In the genomic region with DNA sequence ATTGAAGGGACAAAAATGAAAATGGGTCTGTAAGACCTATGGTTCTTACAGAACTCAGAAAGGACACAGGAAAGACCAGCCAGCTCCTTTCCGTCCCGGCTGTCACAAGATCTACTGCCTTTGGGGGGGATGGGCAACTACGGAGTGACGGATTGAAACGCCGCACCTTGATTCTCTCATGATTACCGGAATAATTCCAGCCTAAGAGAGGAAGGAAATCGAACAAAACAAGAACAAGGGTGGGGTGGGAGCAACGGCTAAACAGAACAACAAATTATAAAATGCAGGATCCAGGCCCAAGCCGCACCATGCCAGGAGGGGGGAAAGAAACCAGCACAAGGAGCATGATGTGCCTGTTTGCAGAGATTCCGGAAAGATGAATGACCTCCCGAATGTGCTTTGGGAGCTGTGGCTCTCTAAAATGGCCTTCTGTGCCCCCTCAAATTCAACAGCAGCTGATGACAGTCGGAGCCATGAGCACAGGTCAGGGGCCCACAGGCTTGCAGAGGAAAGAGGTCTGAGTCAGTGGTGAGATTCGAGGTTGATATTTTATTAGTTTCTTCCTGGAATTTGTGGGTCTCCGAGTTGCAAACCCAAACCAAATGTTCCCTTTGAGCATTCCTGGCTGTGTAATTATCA, we compare ENCODE assay signal across 21 cellular contexts.
"Had no signal": no experiment of that assay in that cellular context is flagged by ENCODE, and none has a peak within 500 bp of the region (broad histone marks: within the 10 kb centered on the region; RNA-seq: fewer than 3 reads in every experiment).

No MANE protein-coding gene starts in this region.

- DNase-seq: activated CD4-positive, alpha-beta T cell treated with anti-CD3 and anti-CD28 coated beads, Interleukin-2, amount 50 U/mL, for 1 hour; activated CD4-positive, CD25-positive, alpha-beta regulatory T cell; activated effector memory CD4-positive, alpha-beta T cell treated with anti-CD3 and anti-CD28 coated beads, Interleukin-2, amount 50 U/mL, for 16 hours; activated T-cell treated with anti-CD3 and anti-CD28 coated beads, Interleukin-2, amount 50 U/mL, for 24 hours; amniotic stem cell; cerebellar nuclear complex; erythroblast; islet precursor cell; mammary epithelial cell; natural killer cell; occipital lobe; stimulated activated CD4-positive, alpha-beta T cell treated with anti-CD3 and anti-CD28 coated beads, Interleukin-15, amount 100 ng/mL, for 24 hours; stimulated activated CD4-positive, alpha-beta T cell treated with anti-CD3 and anti-CD28 coated beads, Interleukin-4, amount 100 ng/mL, for 24 hours; testis had no signal

- H3K27ac Mint-ChIP-seq: activated naive CD4-positive, alpha-beta T cell treated with anti-CD3 and anti-CD28 coated beads, Interleukin-2, amount 50 U/mL, for 72 hours; activated T-cell treated with anti-CD3 and anti-CD28 coated beads, Interleukin-2, amount 50 U/mL, for 24 hours; dendritic cell treated with granulocyte-macrophage colony-stimulating factor and Interleukin-4, amounts not matched to agents 40 ng/mL and 50 ng/mL, for 4 days; endodermal cell; natural killer cell; stimulated activated naive CD8-positive, alpha-beta T cell treated with anti-CD3 and anti-CD28 coated beads, Interleukin-15, Interleukin-2, amounts not matched to agents 100 ng/mL and 50 ng/mL, for 24 hours; T-helper 1 cell treated with Interleukin-12 subunit alpha and Interleukin-12 subunit beta and Interleukin-4 antibody, amounts not matched to agents 30 μg/mL and 1 μg/mL, for 36 hours had no signal

- H3K9me3 ChIP-seq: testis had no signal

- H3K4me3 ChIP-seq: testis had no signal

- H3K27me3 ChIP-seq: testis had no signal

- H3K27me3 Mint-ChIP-seq: stimulated activated naive CD8-positive, alpha-beta T cell treated with anti-CD3 and anti-CD28 coated beads, Interleukin-15, Interleukin-2, amounts not matched to agents 100 ng/mL and 50 ng/mL, for 24 hours had no signal

- H3K4me1 ChIP-seq: testis had no signal

- H3K4me3 Mint-ChIP-seq: activated T-cell treated with anti-CD3 and anti-CD28 coated beads, Interleukin-2, amount 50 U/mL, for 24 hours; brain; dendritic cell treated with granulocyte-macrophage colony-stimulating factor and Interleukin-4, amounts not matched to agents 40 ng/mL and 50 ng/mL, for 4 days; endodermal cell; natural killer cell; stimulated activated naive CD8-positive, alpha-beta T cell treated with anti-CD3 and anti-CD28 coated beads, Interleukin-15, Interleukin-2, amounts not matched to agents 100 ng/mL and 50 ng/mL, for 24 hours; T-helper 1 cell treated with Interleukin-12 subunit alpha and Interleukin-12 subunit beta and Interleukin-4 antibody, amounts not matched to agents 30 μg/mL and 1 μg/mL, for 36 hours had no signal

- H3K9me3 Mint-ChIP-seq: activated naive CD4-positive, alpha-beta T cell treated with anti-CD3 and anti-CD28 coated beads, Interleukin-2, amount 50 U/mL, for 72 hours; activated T-cell treated with anti-CD3 and anti-CD28 coated beads, Interleukin-2, amount 50 U/mL, for 24 hours; dendritic cell treated with granulocyte-macrophage colony-stimulating factor and Interleukin-4, amounts not matched to agents 40 ng/mL and 50 ng/mL, for 4 days; natural killer cell; stimulated activated naive CD8-positive, alpha-beta T cell treated with anti-CD3 and anti-CD28 coated beads, Interleukin-15, Interleukin-2, amounts not matched to agents 100 ng/mL and 50 ng/mL, for 24 hours; T-helper 1 cell treated with Interleukin-12 subunit alpha and Interleukin-12 subunit beta and Interleukin-4 antibody, amounts not matched to agents 30 μg/mL and 1 μg/mL, for 36 hours had no signal

- ATAC-seq: activated naive CD4-positive, alpha-beta T cell treated with anti-CD3 and anti-CD28 coated beads, Interleukin-2, amount 50 U/mL, for 72 hours; natural killer cell; SK-N-SH treated with all-trans-retinoic acid at 6 μM for 48 hours had no signal

- H3K36me3 Mint-ChIP-seq: activated naive CD4-positive, alpha-beta T cell treated with anti-CD3 and anti-CD28 coated beads, Interleukin-2, amount 50 U/mL, for 72 hours; brain; natural killer cell had no signal
